ENCODE assay signal across 23 cellular contexts in the genomic region with DNA sequence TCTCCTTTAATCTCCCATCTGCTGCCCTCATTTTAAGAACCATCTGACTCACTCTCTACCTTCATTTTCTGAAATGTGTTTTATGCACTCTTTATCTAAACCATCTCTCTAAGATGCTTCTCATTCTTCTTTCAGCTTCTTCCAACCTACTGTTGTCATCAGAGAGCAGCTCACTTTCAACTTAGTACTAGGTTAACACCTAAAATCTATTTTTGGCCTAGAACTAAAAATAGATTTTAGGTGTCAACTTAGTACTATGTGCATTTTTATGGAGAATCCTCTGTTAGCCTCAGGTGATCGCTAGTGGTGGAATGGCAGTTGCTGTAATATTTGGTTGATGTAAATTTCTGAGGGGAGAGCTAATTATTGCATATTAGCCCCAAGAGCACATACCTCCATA.
"Had no signal": no experiment of that assay in that cellular context is flagged by ENCODE, and none has a peak within 500 bp of the region (broad histone marks: within the 10 kb centered on the region; RNA-seq: fewer than 3 reads in every experiment).

No MANE protein-coding gene starts in this region.

- H3K4me1 ChIP-seq: gastrocnemius medialis, neural progenitor cell, right lobe of liver, tibial nerve, upper lobe of right lung, uterus had no signal

- ATAC-seq: esophagus mucosa; gastrocnemius medialis; heart left ventricle; left lobe of liver; naive thymus-derived CD4-positive, alpha-beta T cell; right lobe of liver; stimulated activated naive B cell treated with anti-CD40 and anti-IgM and Interleukin-4, amounts not matched to agents 10 μg/mL and 1 μg/mL and 100 μg/mL, for 72 hours; upper lobe of right lung had no signal

- H3K4me2 ChIP-seq: hepatocyte, neural progenitor cell had no signal

- DNase-seq: cortex of kidney; foreskin fibroblast; gastrocnemius medialis; heart left ventricle; kidney; mesendoderm; midbrain; naive thymus-derived CD4-positive, alpha-beta T cell; right lobe of liver; small intestine; stimulated activated CD4-positive, alpha-beta T cell treated with anti-CD3 and anti-CD28 coated beads, Interleukin-15, amount 100 ng/mL, for 24 hours; stimulated activated CD4-positive, alpha-beta T cell treated with anti-CD3 and anti-CD28 coated beads, Interleukin-2, amount 100 ng/mL, for 48 hours; stimulated activated naive B cell treated with anti-CD40 and anti-IgM and Interleukin-4, amounts not matched to agents 10 μg/mL and 1 μg/mL and 100 μg/mL, for 72 hours; upper lobe of right lung; uterus had no signal

- FAIRE-seq: kidney, small intestine had no signal

- H3K27ac ChIP-seq: epithelial cell of prostate, gastrocnemius medialis, heart left ventricle, hepatocyte, neural progenitor cell, parathyroid adenoma, right lobe of liver, thoracic aorta, tibial nerve, upper lobe of right lung, uterus had no signal

- H3K4me3 ChIP-seq: gastrocnemius medialis, heart left ventricle, hepatocyte, neural progenitor cell, right lobe of liver, thoracic aorta, tibial nerve, upper lobe of right lung, uterus had no signal

- H3K79me2 ChIP-seq: hepatocyte, parathyroid adenoma had no signal

- H3K9me3 ChIP-seq: gastrocnemius medialis, right lobe of liver, thoracic aorta, upper lobe of right lung, uterus had no signal

- H2AFZ ChIP-seq: hepatocyte, neural progenitor cell, parathyroid adenoma had no signal

- H3K27me3 ChIP-seq: gastrocnemius medialis, heart left ventricle, hepatocyte, neural progenitor cell, right lobe of liver, tibial nerve, upper lobe of right lung, uterus had no signal

- H3K9ac ChIP-seq: neural progenitor cell, parathyroid adenoma had no signal

- H3K36me3 ChIP-seq: gastrocnemius medialis, heart left ventricle, neural progenitor cell, right lobe of liver, thoracic aorta, tibial nerve, upper lobe of right lung, uterus had no signal
